ENCODE assay signal across 1 cellular context in genomic region chr7:129122751-129123516, GRCh38.
TF ChIP-seq lines count a peak whose summit lies in the region.

No MANE protein-coding gene starts in this region.

TF ChIP-seq in GM12878, 131 proteins besides CTCF, POLR2A, EP300 and RAD21 (continued from another document and continues in another):
- TF ChIP-seq HDAC6 (IDR thresholded peaks at IDR 0.05; ENCODE audit: unreplicated experiment) (no peak), CHD1 (IDR thresholded peaks at IDR 0.05; ENCODE audit: low read depth, low read length) (no peak), NR2C1 (IDR thresholded peaks at IDR 0.05) (no peak), ATF7 (IDR thresholded peaks at IDR 0.05; ENCODE audit: low read depth) (peak; percentile 81), KLF5 (IDR thresholded peaks at IDR 0.05; ENCODE audit: partially characterized antibody) (no peak), NFIC (IDR thresholded peaks at IDR 0.05; ENCODE audit: low read depth, low read length) (peak; percentile 99), SMC3 (IDR thresholded peaks at IDR 0.05; ENCODE audit: borderline replicate concordance, low read length) (peak; percentile 6; the same call in 1 of the 2 replicates), NFYA (IDR thresholded peaks at IDR 0.05; ENCODE audit: borderline replicate concordance, low read depth, low read length) (no peak), SREBF1 (IDR thresholded peaks at IDR 0.05; ENCODE audit: low read length) (no peak), CUX1 (IDR thresholded peaks at IDR 0.05; ENCODE audit: insufficient replicate concordance, low read depth, low read length) (no peak), NR2C2 (IDR thresholded peaks at IDR 0.05; ENCODE audit: borderline replicate concordance, control insufficient read depth, insufficient read length, low read depth) (no peak), PBX3 (IDR thresholded peaks at IDR 0.05; ENCODE audit: insufficient replicate concordance, low read depth, low read length) (peak; percentile 43), NBN (IDR thresholded peaks at IDR 0.05) (peak; percentile 65), HDGF (IDR thresholded peaks at IDR 0.05) (no peak; the same call in 1 of the 2 replicates), E2F4 (IDR thresholded peaks at IDR 0.05; ENCODE audit: low read depth, low read length) (no peak), DPF2 (IDR thresholded peaks at IDR 0.05) (peak; percentile 98), CBX3 (IDR thresholded peaks at IDR 0.05; ENCODE audit: borderline replicate concordance, low read depth) (no peak), BCL11A (IDR thresholded peaks at IDR 0.05; ENCODE audit: low read depth, low read length) (peak; percentile 94), IKZF1 (conservative IDR thresholded peaks at IDR 0.05) (peak; percentile 94), ZNF384 (IDR thresholded peaks at IDR 0.05; ENCODE audit: borderline replicate concordance, low read depth, low read length) (no peak), ZBTB4 (CRISPR knock-in tag; IDR thresholded peaks at IDR 0.05) (no peak), MAX (IDR thresholded peaks at IDR 0.05; ENCODE audit: low read depth, low read length) (peak; percentile 49; the same call in 1 of the 2 replicates), WRNIP1 (IDR thresholded peaks at IDR 0.05; ENCODE audit: borderline replicate concordance, low read depth, low read length) (0 out of 2 replicates have a peak, but pooled peaks have one; percentile 72), MEF2A (IDR thresholded peaks at IDR 0.05; ENCODE audit: insufficient read depth, low read depth, low read length) (peak; percentile 99), SKIL (IDR thresholded peaks at IDR 0.05; ENCODE audit: low read depth, poor library complexity, severe bottlenecking) (peak; percentile 95), RELA (IDR thresholded peaks at IDR 0.05; ENCODE audit: borderline replicate concordance, partially characterized antibody) (no peak), RBBP5 (conservative IDR thresholded peaks at IDR 0.05) (no peak; the same call in 1 of the 2 replicates), POLR2AphosphoS5 (IDR thresholded peaks at IDR 0.05; ENCODE audit: low read length) (peak; percentile 45; the same call in 1 of the 2 replicates), FOXK2 (IDR thresholded peaks at IDR 0.05) (no peak), TAF1 (IDR thresholded peaks at IDR 0.05; ENCODE audit: borderline replicate concordance, low read depth, low read length) (no peak), SMAD1 (IDR thresholded peaks at IDR 0.05; ENCODE audit: low read depth, partially characterized antibody) (peak; percentile 22), TBL1XR1 (IDR thresholded peaks at IDR 0.05; ENCODE audit: low read depth, low read length) (peak; percentile 94), ZNF274 (IDR thresholded peaks at IDR 0.05; ENCODE audit: insufficient read depth, insufficient read length) (no peak), EGR1 (IDR thresholded peaks at IDR 0.05; ENCODE audit: borderline replicate concordance in 1 of 2, low read depth in 2 of 2, low read length in 2 of 2) (peak in 1 of 2 experiments; percentile 29; a peak in 1 of 3 replicates), JUND (IDR thresholded peaks at IDR 0.05; ENCODE audit: low read depth, low read length) (peak; percentile 66; the same call in 1 of the 2 replicates), SREBF2 (IDR thresholded peaks at IDR 0.05; ENCODE audit: low read length) (no peak), RFX5 (IDR thresholded peaks at IDR 0.05; ENCODE audit: low read depth, low read length) (no peak), NFXL1 (IDR thresholded peaks at IDR 0.05; ENCODE audit: borderline replicate concordance) (no peak), KAT2A (conservative IDR thresholded peaks at IDR 0.05; ENCODE audit: control insufficient read depth, low read depth, low read length) (no peak), ZBTB11 (CRISPR knock-in tag; IDR thresholded peaks at IDR 0.05) (no peak), RAD51 (IDR thresholded peaks at IDR 0.05) (no peak; the same call in 1 of the 2 replicates), SMARCA5 (IDR thresholded peaks at IDR 0.05) (peak; percentile 89; the same call in 1 of the 2 replicates), ZZZ3 (IDR thresholded peaks at IDR 0.05; ENCODE audit: control insufficient read depth, insufficient read length, low read depth) (no peak), ATF2 (IDR thresholded peaks at IDR 0.05; ENCODE audit: low read length) (peak; percentile 99), MTA3 (IDR thresholded peaks at IDR 0.05; ENCODE audit: borderline replicate concordance, low read length) (peak; percentile 99), SP1 (IDR thresholded peaks at IDR 0.05; ENCODE audit: low read depth, low read length) (peak; percentile 79), CREM (IDR thresholded peaks at IDR 0.05; ENCODE audit: low read depth) (peak; percentile 92)
